7 cellular contexts compared by ENCODE assay signal in the genomic region with DNA sequence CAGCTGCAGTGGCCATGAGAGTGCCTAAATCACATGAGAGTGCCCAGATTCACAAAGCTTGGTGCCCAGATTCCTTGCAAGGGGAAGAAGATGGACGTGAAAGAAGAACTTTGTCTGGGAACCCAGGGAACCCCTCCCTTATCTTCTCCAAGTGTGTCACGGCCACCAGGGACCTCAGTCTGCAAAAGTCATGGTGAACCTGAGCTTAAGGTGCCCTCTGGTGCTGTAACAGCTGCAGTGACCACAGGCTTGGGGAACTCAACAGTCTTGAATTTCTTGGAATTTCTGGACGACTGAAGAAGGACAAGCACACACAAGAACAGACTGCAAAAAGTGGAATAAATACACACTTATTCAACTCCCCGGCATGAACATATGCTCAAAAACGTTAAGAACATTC.
DNase-seq lines count a peak whose midpoint lies in the region; ATAC-seq and TF ChIP-seq lines count a peak whose summit lies in the region.
"Not testable (repeated sequence)": the region's sequence is repeated elsewhere in the genome, so short reads cannot be mapped to it uniquely, and the experiment has no call there.

No MANE protein-coding gene starts in this region.

- ATAC-seq in T-cell (replicated peaks in 1 of 4) (peak in 3 of 4 experiments; percentile 60 to 63 (median 61)), left lobe of liver (peak; percentile 32)
- ATAC-seq in effector memory CD8-positive, alpha-beta T cell (replicated peaks), result peak; percentile 52
- ATAC-seq in naive thymus-derived CD4-positive, alpha-beta T cell, result peak; percentile 53

- H3K4me3 ChIP-seq in CD4-positive, alpha-beta memory T cell (ENCODE audit: low read length in 2 of 2); LNCaP clone FGC (ENCODE audit: low read depth, low read length); naive thymus-derived CD4-positive, alpha-beta T cell (ENCODE audit: low read length); osteoblast (ENCODE audit: insufficient read depth, low read length): not testable (repeated sequence)

- not testable (repeated sequence) for H3K27me3 ChIP-seq in CD4-positive, alpha-beta memory T cell (ENCODE audit: insufficient read depth, low read length); naive thymus-derived CD4-positive, alpha-beta T cell (ENCODE audit: control insufficient read depth in 2 of 2, insufficient read depth in 2 of 2, low read length in 2 of 2); osteoblast (ENCODE audit: insufficient read depth, low read length)

- not testable (repeated sequence) for H3K9me3 ChIP-seq in CD4-positive, alpha-beta memory T cell (ENCODE audit: control insufficient read depth in 1 of 2, low read length in 2 of 2); naive thymus-derived CD4-positive, alpha-beta T cell (ENCODE audit: control insufficient read depth in 2 of 3, low read length in 3 of 3); osteoblast (ENCODE audit: low read depth, low read length)

- CTCF ChIA-PET in CD4-positive, alpha-beta memory T cell (lab: Charles Lee; ENCODE audit: partially characterized antibody), result interaction anchor here (1.0 kb wide), 1 partner anchor 180 kb away, joined by 3 read pairs; no protein-coding TSS in a partner anchor
- CTCF ChIA-PET in T-cell (lab: Charles Lee); naive thymus-derived CD4-positive, alpha-beta T cell (lab: Charles Lee): not testable (repeated sequence)

- 0 out of 2 replicates have a peak, but pooled peaks have one; percentile 4 for TF ChIP-seq CTCF in LNCaP clone FGC (IDR thresholded peaks at IDR 0.05; ENCODE audit: control insufficient read depth, extremely low read depth, insufficient read depth)
- TF ChIP-seq CTCF in osteoblast (IDR thresholded peaks at IDR 0.05; ENCODE audit: extremely low read depth, low read depth, low read length), result not testable (repeated sequence)

- H3K27me3 Mint-ChIP-seq in CD4-positive, alpha-beta memory T cell; T-cell; naive thymus-derived CD4-positive, alpha-beta T cell: not testable (repeated sequence)
- peaks cover 11 to 15% of the 10 kb centered on the region in 2 donors for H3K27me3 Mint-ChIP-seq in effector memory CD8-positive, alpha-beta T cell

- H3K79me2 ChIP-seq in osteoblast (ENCODE audit: insufficient read depth, low read length), result not testable (repeated sequence)

- not testable (repeated sequence) for H4K20me1 ChIP-seq in osteoblast (ENCODE audit: insufficient read depth, low read length)

- peak in 4 of 5 donors; percentile 7 to 29 (median 20) for DNase-seq in CD4-positive, alpha-beta memory T cell
- not testable (repeated sequence) for DNase-seq in LNCaP clone FGC (ENCODE audit: low read depth); T-cell; effector memory CD8-positive, alpha-beta T cell; left lobe of liver (ENCODE audit: low spot score)
- DNase-seq in naive thymus-derived CD4-positive, alpha-beta T cell, result peak in 3 of 9 donors; percentile 8 to 15 (median 14)
- DNase-seq in osteoblast (ENCODE audit: insufficient read length, low spot score, missing footprints), result peak; percentile 63

- peaks cover 5 to 16% (median 7%) of the 10 kb centered on the region in 4 donors for H3K4me1 Mint-ChIP-seq in CD4-positive, alpha-beta memory T cell
- H3K4me1 Mint-ChIP-seq in T-cell, result peaks cover 0 to 10% (median 8%) of the 10 kb centered on the region in 3 donors
- not testable (repeated sequence) for H3K4me1 Mint-ChIP-seq in effector memory CD8-positive, alpha-beta T cell (ENCODE audit: low read depth in 2 of 2); naive thymus-derived CD4-positive, alpha-beta T cell

- not testable (repeated sequence) for H3K4me3 Mint-ChIP-seq in CD4-positive, alpha-beta memory T cell; T-cell; effector memory CD8-positive, alpha-beta T cell
- H3K4me3 Mint-ChIP-seq in naive thymus-derived CD4-positive, alpha-beta T cell, result peak overlapping the region in 1 of 10 donors; percentile 46

- intact Hi-C loops in CD4-positive, alpha-beta memory T cell (cut with micrococcal nuclease); naive thymus-derived CD4-positive, alpha-beta T cell (cut with micrococcal nuclease): not testable (repeated sequence)

- H3K27ac Mint-ChIP-seq in CD4-positive, alpha-beta memory T cell; T-cell; effector memory CD8-positive, alpha-beta T cell; naive thymus-derived CD4-positive, alpha-beta T cell: not testable (repeated sequence)

- not testable (repeated sequence) for H3K4me2 ChIP-seq in osteoblast (ENCODE audit: insufficient read depth, low read length)

- H2AFZ ChIP-seq in osteoblast (ENCODE audit: low read length), result not testable (repeated sequence)

- H3K27ac ChIP-seq in CD4-positive, alpha-beta memory T cell (ENCODE audit: low read depth, low read length); naive thymus-derived CD4-positive, alpha-beta T cell (ENCODE audit: low read depth, low read length); osteoblast (ENCODE audit: low read depth, low read length): not testable (repeated sequence)

- not testable (repeated sequence) for H3K36me3 ChIP-seq in CD4-positive, alpha-beta memory T cell (ENCODE audit: insufficient read depth, low read length); naive thymus-derived CD4-positive, alpha-beta T cell (ENCODE audit: control insufficient read depth in 2 of 3, insufficient read depth in 3 of 3, low read length in 3 of 3); osteoblast (ENCODE audit: insufficient read depth, low read length)

- not testable (repeated sequence) for H3K36me3 Mint-ChIP-seq in CD4-positive, alpha-beta memory T cell; T-cell; effector memory CD8-positive, alpha-beta T cell (ENCODE audit: insufficient read depth); naive thymus-derived CD4-positive, alpha-beta T cell

- POLR2A ChIA-PET in CD4-positive, alpha-beta memory T cell (lab: Charles Lee; ENCODE audit: partially characterized antibody), result interaction anchor here (0.6 kb wide), 1 partner anchor 172 kb away, joined by 3 read pairs; no protein-coding TSS in a partner anchor
- POLR2A ChIA-PET in T-cell (lab: Charles Lee); naive thymus-derived CD4-positive, alpha-beta T cell (lab: Charles Lee): not testable (repeated sequence)

- H3K9me3 Mint-ChIP-seq in CD4-positive, alpha-beta memory T cell; T-cell; effector memory CD8-positive, alpha-beta T cell: not testable (repeated sequence)
- H3K9me3 Mint-ChIP-seq in naive thymus-derived CD4-positive, alpha-beta T cell, result peaks cover 0 to 15% (median 5%) of the 10 kb centered on the region in 11 donors

- H3K4me1 ChIP-seq in CD4-positive, alpha-beta memory T cell (ENCODE audit: insufficient read depth, low read length); naive thymus-derived CD4-positive, alpha-beta T cell (ENCODE audit: control insufficient read depth in 2 of 2, insufficient read depth in 2 of 2, low read length in 2 of 2); osteoblast (ENCODE audit: insufficient read depth, low read length): not testable (repeated sequence)
